Comparison of ENCODE assay signal across 8 cellular contexts in genomic region chr10:128215733-128216132, GRCh38.
"Had no signal": no experiment of that assay in that cellular context is flagged by ENCODE, and none has a peak within 500 bp of the region (broad histone marks: within the 10 kb centered on the region; RNA-seq: fewer than 3 reads in every experiment).

No MANE protein-coding gene starts in this region.

- H3K4me3 ChIP-seq: GM23248, K562 had no signal

- H3K4me2 ChIP-seq: KMS-11 had no signal

- FAIRE-seq: HTR-8/SVneo, K562 had no signal

- H2AFZ ChIP-seq: GM23248 had no signal

- H3K9ac ChIP-seq: GM23248, KMS-11 had no signal

- DNase-seq: GM23248, GOT3, H7, HCEC 1CT, IMR-90 had no signal

- H3K27ac ChIP-seq: GM23248, KMS-11 had no signal
